In the genomic region with DNA sequence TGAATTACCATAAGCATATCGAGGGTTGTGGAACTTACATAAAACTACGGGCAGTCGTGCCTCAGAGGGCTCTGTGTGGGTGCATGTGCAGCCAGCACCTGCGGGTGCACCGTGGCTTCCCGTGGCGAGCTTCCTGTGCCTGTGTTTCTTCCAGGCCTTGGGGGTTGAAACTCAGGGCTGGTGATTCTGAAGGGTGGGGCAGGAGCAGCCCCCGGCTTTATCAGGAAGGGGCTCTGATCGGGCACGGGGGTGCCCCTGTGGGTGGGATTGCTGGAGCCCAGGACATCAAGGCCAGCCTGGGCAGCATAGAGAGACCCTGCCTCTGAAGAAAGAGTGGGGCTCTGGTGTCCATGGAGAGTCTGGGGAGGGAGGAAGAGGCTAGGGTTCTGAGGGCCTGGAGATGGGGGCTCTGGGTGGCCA, we compare ENCODE assay signal across 14 cellular contexts. TPM values are rescaled to one million over a fixed set of nuclear protein-coding genes. Genes with fewer than 3 reads are reported as not detected.
DNase-seq lines count a peak whose midpoint lies in the region; ATAC-seq and TF ChIP-seq lines count a peak whose summit lies in the region.
"Had no signal": no experiment of that assay in that cellular context is flagged by ENCODE, and none has a peak within 500 bp of the region (broad histone marks: within the 10 kb centered on the region; RNA-seq: fewer than 3 reads in every experiment).

No MANE protein-coding gene starts in this region.

- intact Hi-C loops in esophagus squamous epithelium (cut with DNase I): no loop called here

- TF ChIP-seq CTCF in BE2C (IDR thresholded peaks at IDR 0.05; ENCODE audit: low read depth, low read length) (no peak), RWPE1 (conservative IDR thresholded peaks at IDR 0.05; ENCODE audit: low read depth) (no peak), esophagus squamous epithelium (IDR thresholded peaks at IDR 0.05) (no peak), osteocyte (IDR thresholded peaks at IDR 0.05) (no peak)

- H3K4me1 ChIP-seq in BE2C: peaks cover 2% of the 10 kb centered on the region; the same call in 1 of the 2 replicates
- peaks cover 8 to 44% (median 9%) of the 10 kb centered on the region in 3 donors for H3K4me1 ChIP-seq in esophagus squamous epithelium

- no peaks in the 10 kb centered on the region for H3K27me3 Mint-ChIP-seq in osteocyte (ENCODE audit: unreplicated experiment)
- H3K27me3 Mint-ChIP-seq: CD4-positive, CD25-positive, alpha-beta regulatory T cell had no signal

- CTCF ChIA-PET in RWPE1 (lab: Yijun Ruan, JAX): no interaction called here

- H3K27me3 ChIP-seq in BE2C: no peaks in the 10 kb centered on the region
- no peaks in the 10 kb centered on the region for H3K27me3 ChIP-seq in esophagus squamous epithelium
- H3K27me3 ChIP-seq: dorsolateral prefrontal cortex, gastrocnemius medialis had no signal

- peak overlapping the region; percentile 83 for H3K27ac Mint-ChIP-seq in osteocyte (ENCODE audit: unreplicated experiment)

- ATAC-seq in HG02840 (IDR thresholded peaks at IDR 0.05; ENCODE audit: low FRiP score, unreplicated experiment): no peak

- no peaks in the 10 kb centered on the region for H3K9me3 ChIP-seq in BE2C
- peaks cover 0 to 4% (median 0%) of the 10 kb centered on the region in 3 donors for H3K9me3 ChIP-seq in esophagus squamous epithelium
- H3K9me3 ChIP-seq: gastrocnemius medialis had no signal

- peaks cover 4% of the 10 kb centered on the region for H3K9me3 Mint-ChIP-seq in osteocyte (ENCODE audit: unreplicated experiment)

- peak; percentile 7 for DNase-seq in BE2C
- DNase-seq in RWPE1 (ENCODE audit: low spot score): no peak
- no peak for DNase-seq in esophagus squamous epithelium (lab: John Stamatoyannopoulos, UW)
- DNase-seq in osteocyte (ENCODE audit: extremely low spot score, unreplicated experiment): no peak
- no peak for DNase-seq in GM19240 (ENCODE audit: insufficient read length, low spot score)
- no peak for DNase-seq in inferior parietal cortex (ENCODE audit: extremely low spot score)
- no peak for DNase-seq in NCI-H146 treated with DMSO at 0.1 percent for 48 hours (lab: John Stamatoyannopoulos, UW; ENCODE audit: unreplicated experiment)
- DNase-seq: CD4-positive, CD25-positive, alpha-beta regulatory T cell; HCEC 1CT had no signal

- H3K4me3 Mint-ChIP-seq in osteocyte (ENCODE audit: unreplicated experiment): no peak overlapping the region
- H3K4me3 Mint-ChIP-seq: CD4-positive, CD25-positive, alpha-beta regulatory T cell had no signal

- peaks cover 5% of the 10 kb centered on the region for H3K36me3 Mint-ChIP-seq in osteocyte (ENCODE audit: unreplicated experiment)

- H3K4me3 ChIP-seq in BE2C (ENCODE audit: low read depth, low read length) (no peak overlapping the region), esophagus squamous epithelium (no peak overlapping the region)
- H3K4me3 ChIP-seq: gastrocnemius medialis had no signal

- WGBS in esophagus squamous epithelium, 2 donors: 37 to 44% methylated on average over 7 of the region's 10 CpGs

- peaks cover 23% of the 10 kb centered on the region for H3K36me3 ChIP-seq in BE2C
- peaks cover 0 to 9% (median 0%) of the 10 kb centered on the region in 3 donors for H3K36me3 ChIP-seq in esophagus squamous epithelium
- H3K36me3 ChIP-seq: gastrocnemius medialis had no signal

- peak overlapping the region; percentile 82 for H3K27ac ChIP-seq in RWPE1
- peak overlapping the region; percentile 22 to 72 (median 41) for H3K27ac ChIP-seq in esophagus squamous epithelium
- H3K27ac ChIP-seq: gastrocnemius medialis had no signal

- H3K4me1 Mint-ChIP-seq in osteocyte (ENCODE audit: unreplicated experiment): peaks cover 27% of the 10 kb centered on the region

- TF ChIP-seq POLR2A in esophagus squamous epithelium (IDR thresholded peaks at IDR 0.05): no peak

- POLR2A ChIA-PET in RWPE1 (lab: Yijun Ruan, JAX; ENCODE audit: low non-redundant PET): no interaction called here

RNA-seq across cellular contexts. Expression of gene ATP4B, which starts 11.1 kb away (rescaled TPM):
- not detected for polyA plus RNA-seq in BE2C (2012; ENCODE audit: insufficient read depth, insufficient read length, low read depth)
- total RNA-seq in esophagus squamous epithelium (not detected), osteocyte (not detected in 2 replicates)
- total RNA-seq: CD4-positive, CD25-positive, alpha-beta regulatory T cell; dorsolateral prefrontal cortex; gastrocnemius medialis; liver; renal cortical epithelial cell had no signal
- polyA plus RNA-seq: CD4-positive, CD25-positive, alpha-beta regulatory T cell; liver had no signal

RNA-seq across cellular contexts. Expression of gene GRK1, which starts 20.1 kb away (rescaled TPM):
- not detected for polyA plus RNA-seq in BE2C (2012; ENCODE audit: insufficient read depth, insufficient read length, low read depth)
- total RNA-seq in esophagus squamous epithelium (not detected), osteocyte (0.24 TPM in 1 of 2 replicates, not detected in the other)
- total RNA-seq: CD4-positive, CD25-positive, alpha-beta regulatory T cell; renal cortical epithelial cell had no signal
- polyA plus RNA-seq: CD4-positive, CD25-positive, alpha-beta regulatory T cell; liver had no signal
